In the genomic region with DNA sequence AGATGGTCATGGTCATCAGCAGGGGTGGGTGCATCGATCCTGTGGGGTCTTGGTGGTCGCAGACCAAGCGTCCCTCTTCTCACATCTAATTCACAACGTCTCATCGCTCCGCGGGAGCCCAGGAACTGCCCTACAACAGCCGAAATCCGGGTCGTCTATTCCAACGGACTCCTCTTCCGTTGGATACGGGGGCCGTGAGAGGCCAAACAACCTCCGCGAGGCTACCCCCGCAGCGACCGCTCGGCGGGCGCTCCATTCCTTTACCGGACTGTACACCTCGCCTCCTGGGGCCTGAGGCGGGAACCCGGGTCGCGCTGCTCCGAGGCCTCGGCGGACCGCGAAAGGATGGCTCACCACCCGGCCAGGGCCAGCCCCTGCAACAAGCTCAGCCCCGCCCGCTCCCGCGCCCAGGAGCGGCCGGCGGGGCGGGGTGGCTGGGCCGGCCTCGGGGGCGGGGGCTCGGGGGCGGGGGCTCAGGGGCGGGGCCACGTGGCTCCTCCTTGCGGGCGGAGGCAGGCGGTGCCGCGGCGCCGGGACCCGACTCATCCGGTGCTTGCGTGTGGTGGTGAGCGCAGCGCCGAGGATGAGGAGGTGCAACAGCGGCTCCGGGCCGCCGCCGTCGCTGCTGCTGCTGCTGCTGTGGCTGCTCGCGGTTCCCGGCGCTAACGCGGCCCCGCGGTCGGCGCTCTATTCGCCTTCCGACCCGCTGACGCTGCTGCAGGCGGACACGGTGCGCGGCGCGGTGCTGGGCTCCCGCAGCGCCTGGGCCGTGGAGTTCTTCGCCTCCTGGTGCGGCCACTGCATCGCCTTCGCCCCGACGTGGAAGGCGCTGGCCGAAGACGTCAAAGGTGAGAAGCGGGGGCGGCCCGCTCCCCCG, we compare ENCODE assay signal across 8 cellular contexts. TPM values are rescaled to one million over a fixed set of nuclear protein-coding genes. Genes with fewer than 3 reads are reported as not detected.
DNase-seq lines count a peak whose midpoint lies in the region; ATAC-seq and TF ChIP-seq lines count a peak whose summit lies in the region.

QSOX1 (plus strand) TSS at position 545 of the 877 bp plus-strand sequence; CDS start at position 584, 39 bp downstream.

- peak; percentile 88 for DNase-seq in GM06990 (ENCODE audit: extremely low read depth, insufficient read length)
- DNase-seq in HEK293T (ENCODE audit: extremely low spot score) = peak; percentile 99
- peak; percentile 72 for DNase-seq in MV-4-11 (lab: John Stamatoyannopoulos, UW)
- peak; percentile 87 for DNase-seq in globus pallidus (ENCODE audit: low spot score)
- DNase-seq in omental fat pad (ENCODE audit: low spot score) = peak; percentile 64

- H3K4me3 Mint-ChIP-seq in activated naive CD4-positive, alpha-beta T cell treated with anti-CD3 and anti-CD28 coated beads, Interleukin-2, amount 50 U/mL, for 24 hours = peak within 1 kb of the TSS; percentile 89

- peak within 1 kb of the TSS; percentile 85 for H3K27ac Mint-ChIP-seq in activated naive CD4-positive, alpha-beta T cell treated with anti-CD3 and anti-CD28 coated beads, Interleukin-2, amount 50 U/mL, for 24 hours

- H3K9me3 Mint-ChIP-seq in activated naive CD4-positive, alpha-beta T cell treated with anti-CD3 and anti-CD28 coated beads, Interleukin-2, amount 50 U/mL, for 24 hours = no peaks in the 10 kb centered on the region

- ATAC-seq in SK-N-SH treated with all-trans-retinoic acid at 6 μM for 48 hours (peak; percentile 77), omental fat pad (ENCODE audit: low FRiP score) (peak; percentile 94)

- no peaks in the 10 kb centered on the region for H3K27me3 ChIP-seq in GM06990 (replicated peaks; ENCODE audit: control insufficient read depth, insufficient read depth, low read length)

- CTCF ChIA-PET in HEK293T (lab: Yijun Ruan, JAX) = interaction anchor here (0.8 to 1.3 kb wide), 3 partner anchors 14 to 340 kb away, joined by 3 to 4 read pairs (median 3); no protein-coding TSS in a partner anchor

- H3K36me3 Mint-ChIP-seq in activated naive CD4-positive, alpha-beta T cell treated with anti-CD3 and anti-CD28 coated beads, Interleukin-2, amount 50 U/mL, for 24 hours = no peaks in the 10 kb centered on the region

- peaks cover 33% of the 10 kb centered on the region for H3K4me1 Mint-ChIP-seq in activated naive CD4-positive, alpha-beta T cell treated with anti-CD3 and anti-CD28 coated beads, Interleukin-2, amount 50 U/mL, for 24 hours

- peak within 1 kb of the TSS; percentile 67 for H3K27ac ChIP-seq in temporal lobe (ENCODE audit: low read depth, low read length)

- TF ChIP-seq CTCF in GM06990 (IDR thresholded peaks at IDR 0.05; ENCODE audit: insufficient read depth, low read length, poor library complexity, severe bottlenecking) = no peak
- TF ChIP-seq CTCF in omental fat pad (IDR thresholded peaks at IDR 0.05) = no peak

- POLR2A ChIA-PET in HEK293T (lab: Yijun Ruan, JAX) = interaction anchor here (0.5 to 4.3 kb wide), 11 partner anchors 10 to 271 kb away, joined by 3 to 20 read pairs (median 4); partner anchors contain the start of gene TOR1AIP1

- no peaks in the 10 kb centered on the region for H3K27me3 Mint-ChIP-seq in activated naive CD4-positive, alpha-beta T cell treated with anti-CD3 and anti-CD28 coated beads, Interleukin-2, amount 50 U/mL, for 24 hours

- H3K4me3 ChIP-seq in GM06990 (replicated peaks; ENCODE audit: low read depth, low read length) = peak within 1 kb of the TSS; percentile 89

- no peaks in the 10 kb centered on the region for H3K36me3 ChIP-seq in GM06990 (ENCODE audit: control insufficient read depth, insufficient read depth, low read length)

TF ChIP-seq in HEK293T, 16 proteins besides CTCF, POLR2A, EP300 and RAD21:
- TF ChIP-seq ELF4 (IDR thresholded peaks at IDR 0.05) (peak; percentile 22; the same call in 1 of the 2 replicates), L3MBTL2 (conservative IDR thresholded peaks at IDR 0.05) (peak; percentile 56), FOXK2 (IDR thresholded peaks at IDR 0.05) (no peak)

TF ChIP-seq in SK-N-SH treated with all-trans-retinoic acid at 6 μM for 48 hours, 23 proteins besides CTCF, POLR2A, EP300 and RAD21:
- peak; percentile 84 for TF ChIP-seq ZFP3 (CRISPR knock-in tag; IDR thresholded peaks at IDR 0.05)
- TF ChIP-seq ZC3H10 (CRISPR knock-in tag; IDR thresholded peaks at IDR 0.05) = no peak

RNA-seq across cellular contexts. Expression of gene QSOX1, which starts in this region (rescaled TPM):
- total RNA-seq in omental fat pad (100 to 1,000 TPM in 1 of 4 donors, 10 to 100 TPM in 3; 90.1 to 130 (median 98.4) TPM), temporal lobe (14.0 TPM)

Comparison
In these comparisons a context has a peak if more than half of its experiments do, and no peak if none do; other contexts are left out.
1. Peak in every context shown above with its lines: DNase-seq, ATAC-seq, H3K4me3 ChIP-seq and H3K27ac ChIP-seq.